ENCODE assay signal across 16 cellular contexts in genomic region chr7:157671358-157672255, GRCh38.
"Had no signal": no experiment of that assay in that cellular context is flagged by ENCODE, and none has a peak within 500 bp of the region (broad histone marks: within the 10 kb centered on the region; RNA-seq: fewer than 3 reads in every experiment).

No MANE protein-coding gene starts in this region.

- H3K27ac ChIP-seq: pancreas, skin epidermis, tibial nerve had no signal

- H3K4me1 ChIP-seq: pancreas, tibial nerve had no signal

- ATAC-seq: effector memory CD8-positive, alpha-beta T cell; pancreas; stimulated activated memory B cell treated with anti-CD40 and anti-IgM and Interleukin-4, amounts not matched to agents 10 μg/mL and 1 μg/mL and 100 μg/mL, for 72 hours had no signal

- H3K27ac Mint-ChIP-seq: activated CD4-positive, alpha-beta memory T cell treated with anti-CD3 and anti-CD28 coated beads, Interleukin-2, amount 10 ng/mL, durations not matched to agents 7 days and 5 days; activated naive CD4-positive, alpha-beta T cell treated with anti-CD3 and anti-CD28 coated beads for 36 hours; activated T-helper 1 cell treated with anti-CD3 and anti-CD28 coated beads, Interleukin-12 subunit alpha, Interleukin-12 subunit beta, Interleukin-2, Interleukin-4 antibody, amounts not matched to agents 30 ng/mL and 10 ng/mL and 1 ng/mL, durations not matched to agents 14 hours and 24 hours and 36 hours; effector memory CD8-positive, alpha-beta T cell; stimulated activated memory B cell treated with anti-CD40 and anti-IgM and Interleukin-4, amounts not matched to agents 10 μg/mL and 1 μg/mL and 100 μg/mL, for 72 hours; T-helper 2 cell treated with Interferon-gamma antibody and Interleukin-4, amounts not matched to agents 5 μg/mL and 100 μg/mL, for 36 hours had no signal

- H3K36me3 ChIP-seq: pancreas, tibial nerve had no signal

- H3K4me3 Mint-ChIP-seq: activated CD4-positive, alpha-beta memory T cell treated with anti-CD3 and anti-CD28 coated beads, Interleukin-2, amount 10 ng/mL, durations not matched to agents 7 days and 5 days; activated naive CD4-positive, alpha-beta T cell treated with anti-CD3 and anti-CD28 coated beads for 36 hours; activated T-helper 1 cell treated with anti-CD3 and anti-CD28 coated beads, Interleukin-12 subunit alpha, Interleukin-12 subunit beta, Interleukin-2, Interleukin-4 antibody, amounts not matched to agents 30 ng/mL and 10 ng/mL and 1 ng/mL, durations not matched to agents 14 hours and 24 hours and 36 hours; effector memory CD8-positive, alpha-beta T cell; stimulated activated memory B cell treated with anti-CD40 and anti-IgM and Interleukin-4, amounts not matched to agents 10 μg/mL and 1 μg/mL and 100 μg/mL, for 72 hours; T-helper 2 cell treated with Interferon-gamma antibody and Interleukin-4, amounts not matched to agents 5 μg/mL and 100 μg/mL, for 36 hours had no signal

- H3K9me3 ChIP-seq: pancreas had no signal

- H3K36me3 Mint-ChIP-seq: stimulated activated memory B cell treated with anti-CD40 and anti-IgM and Interleukin-4, amounts not matched to agents 10 μg/mL and 1 μg/mL and 100 μg/mL, for 72 hours had no signal

- H3K4me3 ChIP-seq: pancreas, skin epidermis, tibial nerve had no signal

- H3K27me3 ChIP-seq: pancreas, tibial nerve had no signal

- H3K9me3 Mint-ChIP-seq: activated CD4-positive, alpha-beta memory T cell treated with anti-CD3 and anti-CD28 coated beads, Interleukin-2, amount 10 ng/mL, durations not matched to agents 7 days and 5 days; activated naive CD4-positive, alpha-beta T cell treated with anti-CD3 and anti-CD28 coated beads for 36 hours; activated T-helper 1 cell treated with anti-CD3 and anti-CD28 coated beads, Interleukin-12 subunit alpha, Interleukin-12 subunit beta, Interleukin-2, Interleukin-4 antibody, amounts not matched to agents 30 ng/mL and 10 ng/mL and 1 ng/mL, durations not matched to agents 14 hours and 24 hours and 36 hours; effector memory CD8-positive, alpha-beta T cell; stimulated activated memory B cell treated with anti-CD40 and anti-IgM and Interleukin-4, amounts not matched to agents 10 μg/mL and 1 μg/mL and 100 μg/mL, for 72 hours; T-helper 2 cell treated with Interferon-gamma antibody and Interleukin-4, amounts not matched to agents 5 μg/mL and 100 μg/mL, for 36 hours had no signal

- H3K4me1 Mint-ChIP-seq: stimulated activated memory B cell treated with anti-CD40 and anti-IgM and Interleukin-4, amounts not matched to agents 10 μg/mL and 1 μg/mL and 100 μg/mL, for 72 hours had no signal

- DNase-seq: activated CD4-positive, alpha-beta memory T cell treated with anti-CD3 and anti-CD28 coated beads, Interleukin-2, amount 10 ng/mL, durations not matched to agents 7 days and 5 days; activated CD4-positive, alpha-beta T cell treated with anti-CD3 and anti-CD28 coated beads for 1 hour; activated CD8-positive, alpha-beta memory T cell treated with anti-CD3 and anti-CD28 coated beads, Interleukin-2, amount 50 U/mL, for 4 hours; activated naive CD4-positive, alpha-beta T cell treated with anti-CD3 and anti-CD28 coated beads for 36 hours; central memory CD4-positive, alpha-beta T cell; effector memory CD8-positive, alpha-beta T cell; erythroblast; hippocampal formation; SHP77 treated with DMSO at 0.1 percent for 48 hours; SW 1271 had no signal
